ENCODE assay signal across 8 cellular contexts in genomic region chr6:43308101-43308989, GRCh38. TPM values are rescaled to one million over a fixed set of nuclear protein-coding genes. Genes with fewer than 3 reads are reported as not detected.
DNase-seq lines count a peak whose midpoint lies in the region; ATAC-seq and TF ChIP-seq lines count a peak whose summit lies in the region.

CRIP3 (minus strand) TSS chr6:43308826; CDS start chr6:43308792, 34 bp downstream.

- peaks cover 14% of the 10 kb centered on the region for H3K27me3 Mint-ChIP-seq in activated CD8-positive, alpha-beta T cell treated with anti-CD3 and anti-CD28 coated beads, Interleukin-2, amount 10 ng/mL, durations not matched to agents 7 days and 5 days (ENCODE audit: low read depth)
- peaks cover 7% of the 10 kb centered on the region in 2 donors for H3K27me3 Mint-ChIP-seq in natural killer cell treated with Interleukin-12 subunit alpha and Interleukin-12 subunit beta and Interleukin-15 and Interleukin-18, amount 100 ng/mL, for 72 hours

- DNase-seq in AG04449 (ENCODE audit: low read depth, low spot score): no peak
- peak; percentile 19 for DNase-seq in NCI-H128 (lab: John Stamatoyannopoulos, UW; ENCODE audit: unreplicated experiment)
- DNase-seq in activated CD8-positive, alpha-beta T cell treated with anti-CD3 and anti-CD28 coated beads, Interleukin-2, amount 10 ng/mL, durations not matched to agents 7 days and 5 days: peak; percentile 53
- no peak for DNase-seq in natural killer cell treated with Interleukin-12 subunit alpha and Interleukin-12 subunit beta and Interleukin-15 and Interleukin-18, amount 100 ng/mL, for 72 hours (ENCODE audit: low spot score)
- DNase-seq in lower leg skin (ENCODE audit: low spot score in 2 of 2): no peak

- CTCF ChIA-PET in AG04449 (lab: Yijun Ruan, JAX): interaction anchor here (0.7 to 2.1 kb wide), 5 partner anchors 10 to 79 kb away, joined by 3 to 10 read pairs (median 4); partner anchors contain the start of genes DNPH1 and SLC22A7
- CTCF ChIA-PET in activated CD8-positive, alpha-beta T cell treated with anti-CD3 and anti-CD28 coated beads, Interleukin-2, amount 10 ng/mL, durations not matched to agents 7 days and 5 days (lab: Charles Lee): interaction anchor here (0.6 to 3.5 kb wide), 24 partner anchors 9 to 198 kb away, joined by 3 to 28 read pairs (median 4); partner anchors contain the start of genes ABCC10 and CUL9

- no peaks in the 10 kb centered on the region for H3K4me1 ChIP-seq in thymus (ENCODE audit: control insufficient read depth, insufficient read depth, low read length)

- ATAC-seq in GM19023 (IDR thresholded peaks at IDR 0.05; ENCODE audit: unreplicated experiment) (peak; percentile 65), esophagus mucosa (peak; percentile 47)
- peak; percentile 89 for ATAC-seq in activated CD8-positive, alpha-beta T cell treated with anti-CD3 and anti-CD28 coated beads, Interleukin-2, amount 10 ng/mL, durations not matched to agents 7 days and 5 days
- ATAC-seq in natural killer cell treated with Interleukin-12 subunit alpha and Interleukin-12 subunit beta and Interleukin-15 and Interleukin-18, amount 100 ng/mL, for 72 hours: peak; percentile 80 to 83

- H3K27ac ChIP-seq in thymus (ENCODE audit: low read depth): no peak within 1 kb of the TSS

- no peak for TF ChIP-seq POLR2A in lower leg skin (IDR thresholded peaks at IDR 0.05)

- no peak within 1 kb of the TSS for H3K27ac Mint-ChIP-seq in activated CD8-positive, alpha-beta T cell treated with anti-CD3 and anti-CD28 coated beads, Interleukin-2, amount 10 ng/mL, durations not matched to agents 7 days and 5 days
- H3K27ac Mint-ChIP-seq in natural killer cell treated with Interleukin-12 subunit alpha and Interleukin-12 subunit beta and Interleukin-15 and Interleukin-18, amount 100 ng/mL, for 72 hours: no peak within 1 kb of the TSS

- intact Hi-C loops in lower leg skin (cut with DNase I; ENCODE audit: low total_unique reads): no loop called here

- WGBS in thymus: 9% methylated on average over 39 of the region's 39 CpGs
- 10 to 12% methylated on average over 39 of the region's 39 CpGs for WGBS in lower leg skin, 2 donors

- POLR2A ChIA-PET in AG04449 (lab: Yijun Ruan, JAX): no interaction called here
- POLR2A ChIA-PET in activated CD8-positive, alpha-beta T cell treated with anti-CD3 and anti-CD28 coated beads, Interleukin-2, amount 10 ng/mL, durations not matched to agents 7 days and 5 days (lab: Charles Lee): no interaction called here

- peak; percentile 29 for TF ChIP-seq CTCF in AG04449 (IDR thresholded peaks at IDR 0.05; ENCODE audit: insufficient read depth, low read length, missing control alignments)
- peak in 1 of 3 donors; percentile 28 for TF ChIP-seq CTCF in lower leg skin (IDR thresholded peaks at IDR 0.05)

- peak within 1 kb of the TSS; percentile 63 for H3K4me3 Mint-ChIP-seq in activated CD8-positive, alpha-beta T cell treated with anti-CD3 and anti-CD28 coated beads, Interleukin-2, amount 10 ng/mL, durations not matched to agents 7 days and 5 days
- peak within 1 kb of the TSS; percentile 68 for H3K4me3 Mint-ChIP-seq in natural killer cell treated with Interleukin-12 subunit alpha and Interleukin-12 subunit beta and Interleukin-15 and Interleukin-18, amount 100 ng/mL, for 72 hours

- H3K27me3 ChIP-seq in thymus (ENCODE audit: control insufficient read depth, insufficient read depth): peaks cover 3% of the 10 kb centered on the region

- H3K4me3 ChIP-seq in AG04449 (ENCODE audit: low read depth, low read length) (peak within 1 kb of the TSS; percentile 49), thymus (ENCODE audit: low read length) (no peak within 1 kb of the TSS), lower leg skin (ENCODE audit: low read depth, poor library complexity, severe bottlenecking) (no peak within 1 kb of the TSS)

- no peaks in the 10 kb centered on the region for H3K36me3 Mint-ChIP-seq in activated CD8-positive, alpha-beta T cell treated with anti-CD3 and anti-CD28 coated beads, Interleukin-2, amount 10 ng/mL, durations not matched to agents 7 days and 5 days (ENCODE audit: low read depth)
- no peaks in the 10 kb centered on the region for H3K36me3 Mint-ChIP-seq in natural killer cell treated with Interleukin-12 subunit alpha and Interleukin-12 subunit beta and Interleukin-15 and Interleukin-18, amount 100 ng/mL, for 72 hours

- peaks cover 12% of the 10 kb centered on the region for H3K4me1 Mint-ChIP-seq in activated CD8-positive, alpha-beta T cell treated with anti-CD3 and anti-CD28 coated beads, Interleukin-2, amount 10 ng/mL, durations not matched to agents 7 days and 5 days (ENCODE audit: low read depth)
- peaks cover 0 to 7% of the 10 kb centered on the region in 2 donors for H3K4me1 Mint-ChIP-seq in natural killer cell treated with Interleukin-12 subunit alpha and Interleukin-12 subunit beta and Interleukin-15 and Interleukin-18, amount 100 ng/mL, for 72 hours (ENCODE audit: low read depth in 2 of 2)

- H3K9me3 ChIP-seq in thymus (ENCODE audit: control insufficient read depth): no peaks in the 10 kb centered on the region

- H3K36me3 ChIP-seq in thymus (ENCODE audit: control insufficient read depth, insufficient read depth): no peaks in the 10 kb centered on the region

- no peaks in the 10 kb centered on the region for H3K9me3 Mint-ChIP-seq in activated CD8-positive, alpha-beta T cell treated with anti-CD3 and anti-CD28 coated beads, Interleukin-2, amount 10 ng/mL, durations not matched to agents 7 days and 5 days (ENCODE audit: insufficient read depth)
- no peaks in the 10 kb centered on the region for H3K9me3 Mint-ChIP-seq in natural killer cell treated with Interleukin-12 subunit alpha and Interleukin-12 subunit beta and Interleukin-15 and Interleukin-18, amount 100 ng/mL, for 72 hours

RNA-seq across cellular contexts. Expression of gene CRIP3, which starts in this region (rescaled TPM):
- total RNA-seq in activated CD8-positive, alpha-beta T cell treated with anti-CD3 and anti-CD28 coated beads, Interleukin-2, amount 10 ng/mL, durations not matched to agents 7 days and 5 days: not detected
- total RNA-seq in esophagus mucosa (0.28 TPM), lower leg skin (1 to 10 TPM in 1 of 4 donors, under 1 TPM in 1, not detected in 2; 0.30 to 4.5 TPM)
- 1 to 10 TPM in 1 of 2 donors, not detected in 1; 2.0 TPM for total RNA-seq in natural killer cell treated with Interleukin-12 subunit alpha and Interleukin-12 subunit beta and Interleukin-15 and Interleukin-18, amount 100 ng/mL, for 72 hours
- polyA plus RNA-seq in thymus: 11.0 TPM

Comparison
In these comparisons a context has a peak if more than half of its experiments do, and no peak if none do; other contexts are left out.
1. Peak in DNase-seq and ATAC-seq in activated CD8-positive, alpha-beta T cell treated with anti-CD3 and anti-CD28 coated beads, Interleukin-2, amount 10 ng/mL, durations not matched to agents 7 days and 5 days; RNA of the gene not detected or under 1 TPM.
2. Peak in ATAC-seq in esophagus mucosa; RNA of the gene not detected or under 1 TPM.